1 cellular context compared by ENCODE assay signal in genomic region chr20:62552613-62553012, GRCh38.
TF ChIP-seq lines count a peak whose summit lies in the region.

No MANE protein-coding gene starts in this region.

TF ChIP-seq in HEK293, 187 proteins besides CTCF, POLR2A, EP300 and RAD21 (continued from another document):
- TF ChIP-seq ZNF704 (tag by site-specific recombination; IDR thresholded peaks at IDR 0.05) = no peak
- no peak for TF ChIP-seq ZNF747 (tag by site-specific recombination; IDR thresholded peaks at IDR 0.05)
